Comparison of ENCODE assay signal across 31 cellular contexts in genomic region chr10:71536332-71536731, GRCh38.
A peak's percentile ranks its signal among the peaks of the same experiment; 100 is the strongest.
DNase-seq lines count a peak whose midpoint lies in the region; ATAC-seq, FAIRE-seq and TF ChIP-seq lines count a peak whose summit lies in the region.
"Had no signal": no experiment of that assay in that cellular context is flagged by ENCODE, and none has a peak within 500 bp of the region (broad histone marks: within the 10 kb centered on the region; RNA-seq: fewer than 3 reads in every experiment).

No MANE protein-coding gene starts in this region.

- H3K4me2 ChIP-seq in K562 (ENCODE audit: insufficient read depth, low read length): no peak overlapping the region
- H3K4me2 ChIP-seq: smooth muscle cell had no signal

- H3K4me1 Mint-ChIP-seq in activated CD4-positive, alpha-beta T cell treated with anti-CD3 and anti-CD28 coated beads for 36 hours: peaks cover 19% of the 10 kb centered on the region

- H3K4me3 Mint-ChIP-seq in activated CD4-positive, alpha-beta T cell treated with anti-CD3 and anti-CD28 coated beads for 36 hours: no peak overlapping the region
- H3K4me3 Mint-ChIP-seq: activated naive CD8-positive, alpha-beta T cell treated with anti-CD3 and anti-CD28 coated beads, Interleukin-2, amount 10 ng/mL, durations not matched to agents 7 days and 5 days; activated T-helper 1 cell treated with anti-CD3 and anti-CD28 coated beads, Interleukin-12 subunit alpha, Interleukin-12 subunit beta, Interleukin-2, Interleukin-4 antibody, amounts not matched to agents 30 ng/mL and 10 ng/mL and 1 ng/mL, durations not matched to agents 14 hours and 24 hours and 36 hours; CD14-positive monocyte; nephron had no signal

- no peak overlapping the region for H3K9ac ChIP-seq in K562 (ENCODE audit: insufficient read depth in 1 of 2, low read depth in 2 of 2, low read length in 2 of 2)

- BruUV-seq in K562 (replicated peaks; lab: Mats Ljungman, UMichigan): no TSS peak

- H3K36me3 ChIP-seq in K562 (ENCODE audit: control insufficient read depth, insufficient read depth, low read length): no peaks in the 10 kb centered on the region
- H3K36me3 ChIP-seq: heart right ventricle, ovary had no signal

- intact Hi-C loops in activated CD4-positive, alpha-beta T cell treated with anti-CD3 and anti-CD28 coated beads for 36 hours (cut with DNase I, micrococcal nuclease): no loop called here
- intact Hi-C loops in K562 (cut with micrococcal nuclease): no loop called here

- no peaks in the 10 kb centered on the region for H3K9me3 ChIP-seq in K562 (replicated peaks; ENCODE audit: control insufficient read depth, insufficient read depth, low read depth, low read length)
- H3K9me3 ChIP-seq: heart right ventricle, ovary had no signal

- in situ Hi-C loops in K562 (cut with MboI): no loop called here

- H3K4me1 ChIP-seq in K562 (replicated peaks in 1 of 2; ENCODE audit: control insufficient read depth in 2 of 2, insufficient read depth in 2 of 2, low read length in 2 of 2): peaks cover 0 to 30% of the 10 kb centered on the region in 2 experiments; a peak in 4 of 5 replicates

- ATAC-seq in activated CD4-positive, alpha-beta T cell treated with anti-CD3 and anti-CD28 coated beads for 36 hours: no peak
- ATAC-seq in K562 (no peak), HG02885 (IDR thresholded peaks at IDR 0.05; ENCODE audit: poor library complexity, unreplicated experiment) (no peak)
- ATAC-seq: activated CD4-positive, CD25-positive, alpha-beta regulatory T cell treated with anti-CD3 and anti-CD28 coated beads, Interleukin-2, amount 50 U/mL, for 24 hours; heart right ventricle had no signal

- no peaks in the 10 kb centered on the region for H3K36me3 Mint-ChIP-seq in activated CD4-positive, alpha-beta T cell treated with anti-CD3 and anti-CD28 coated beads for 36 hours (ENCODE audit: low read depth)
- H3K36me3 Mint-ChIP-seq: activated naive CD8-positive, alpha-beta T cell treated with anti-CD3 and anti-CD28 coated beads, Interleukin-2, amount 10 ng/mL, durations not matched to agents 7 days and 5 days; CD14-positive monocyte had no signal

- TF ChIP-seq RAD21 in K562 (CRISPR knock-in tag; conservative IDR thresholded peaks at IDR 0.05 in 1 of 2, IDR thresholded peaks at IDR 0.05 in 1 of 2): no peak

- H3K27me3 ChIP-seq in K562 (ENCODE audit: control insufficient read depth in 2 of 2, insufficient read depth in 2 of 2, low read length in 2 of 2): peaks cover 5 to 53% of the 10 kb centered on the region in 2 experiments; a peak in 4 of 5 replicates
- H3K27me3 ChIP-seq: heart right ventricle, ovary had no signal

- peak overlapping the region; percentile 32 for H3K27ac Mint-ChIP-seq in activated CD4-positive, alpha-beta T cell treated with anti-CD3 and anti-CD28 coated beads for 36 hours
- H3K27ac Mint-ChIP-seq: activated naive CD8-positive, alpha-beta T cell treated with anti-CD3 and anti-CD28 coated beads, Interleukin-2, amount 10 ng/mL, durations not matched to agents 7 days and 5 days; activated T-helper 1 cell treated with anti-CD3 and anti-CD28 coated beads, Interleukin-12 subunit alpha, Interleukin-12 subunit beta, Interleukin-2, Interleukin-4 antibody, amounts not matched to agents 30 ng/mL and 10 ng/mL and 1 ng/mL, durations not matched to agents 14 hours and 24 hours and 36 hours; nephron had no signal

- no peak for TF ChIP-seq EP300 in K562 (IDR thresholded peaks at IDR 0.05; ENCODE audit: low read length)

- H3K9me3 Mint-ChIP-seq in activated CD4-positive, alpha-beta T cell treated with anti-CD3 and anti-CD28 coated beads for 36 hours (ENCODE audit: low read depth): peaks cover 1% of the 10 kb centered on the region
- H3K9me3 Mint-ChIP-seq: activated naive CD8-positive, alpha-beta T cell treated with anti-CD3 and anti-CD28 coated beads, Interleukin-2, amount 10 ng/mL, durations not matched to agents 7 days and 5 days; nephron had no signal

- H3K4me3 ChIP-seq in K562: no peak overlapping the region
- H3K4me3 ChIP-seq: heart right ventricle, lung, ovary, smooth muscle cell had no signal

- 28% methylated on average over 6 of the region's 6 CpGs for WGBS in K562 (ENCODE audit: insufficient coverage, low coverage, missing lambda C conversion rate)

- FAIRE-seq in K562 (lab: Jason Lieb, UNC): no peak
- FAIRE-seq: D721Med, GM12891 had no signal

- H3K79me2 ChIP-seq in K562 (ENCODE audit: control insufficient read depth, insufficient read depth, low read length): no peaks in the 10 kb centered on the region

- no peaks in the 10 kb centered on the region for H3K27me3 Mint-ChIP-seq in activated CD4-positive, alpha-beta T cell treated with anti-CD3 and anti-CD28 coated beads for 36 hours

- H3K27ac ChIP-seq in K562 (ENCODE audit: extremely low read depth, low read depth, low read length): no peak overlapping the region
- H3K27ac ChIP-seq: 22Rv1, epithelial cell of prostate, heart right ventricle, ovary had no signal

- TF ChIP-seq CTCF in K562 (IDR thresholded peaks at IDR 0.05 in 2 of 3, conservative IDR thresholded peaks at IDR 0.05 in 1 of 3; ENCODE audit: insufficient read depth in 2 of 3, low read depth in 1 of 3, low read length in 3 of 3): no peak

- H3K9me1 ChIP-seq in K562 (ENCODE audit: control insufficient read depth, insufficient read depth, low read length): no peaks in the 10 kb centered on the region

- TF ChIP-seq POLR2A in K562 (conservative IDR thresholded peaks at IDR 0.05): no peak

- POLR2A ChIA-PET in activated CD4-positive, alpha-beta T cell treated with anti-CD3 and anti-CD28 coated beads for 36 hours (lab: Charles Lee): no interaction called here
- POLR2A ChIA-PET in K562 (lab: Yijun Ruan, JAX): interaction anchor here (0.6 to 0.8 kb wide), 2 partner anchors 449 to 1131 kb away, joined by 3 to 4 read pairs; no protein-coding TSS in a partner anchor

- no peaks in the 10 kb centered on the region for H4K20me1 ChIP-seq in K562 (replicated peaks; ENCODE audit: control insufficient read depth, insufficient read depth, low read length)

- DNase-seq in activated CD4-positive, alpha-beta T cell treated with anti-CD3 and anti-CD28 coated beads for 36 hours: peak; percentile 14
- DNase-seq in activated CD4-positive, alpha-beta T cell treated with anti-CD3 and anti-CD28 coated beads for 48 hours: no peak
- peak; percentile 24 for DNase-seq in H4 (ENCODE audit: low spot score)
- DNase-seq in K562 (ENCODE audit: extremely low read depth in 1 of 4, low spot score in 3 of 4): no peak
- peak; percentile 9 for DNase-seq in iris pigment epithelial cell (ENCODE audit: low read depth)
- no peak for DNase-seq in activated CD8-positive, alpha-beta memory T cell treated with anti-CD3 and anti-CD28 coated beads for 24 hours
- DNase-seq in NCI-H187 treated with DMSO at 0.1 percent for 48 hours (lab: John Stamatoyannopoulos, UW): no peak
- DNase-seq: activated naive CD8-positive, alpha-beta T cell treated with anti-CD3 and anti-CD28 coated beads, Interleukin-2, amount 10 ng/mL, durations not matched to agents 7 days and 5 days; effector CD4-positive, alpha-beta T cell; foreskin fibroblast; heart right ventricle; MV-4-11; NCI-H146; NCI-H446 treated with DMSO at 0.1 percent for 48 hours; NCI-H82; ovary; retina; RPMI8226; stimulated activated CD4-positive, alpha-beta T cell treated with anti-CD3 and anti-CD28 coated beads, Interleukin-1b, Interleukin-23, amount 100 ng/mL, for 48 hours; T-helper 1 cell had no signal

- CTCF ChIA-PET in activated CD4-positive, alpha-beta T cell treated with anti-CD3 and anti-CD28 coated beads for 36 hours (lab: Charles Lee): interaction anchor here (0.5 to 0.8 kb wide), 2 partner anchors 33 to 40 kb away, joined by 3 read pairs; no protein-coding TSS in a partner anchor
- CTCF ChIA-PET in K562 (lab: Yijun Ruan, JAX; ENCODE audit: low intra/inter-chr PET ratio): no interaction called here

- no peak overlapping the region for H2AFZ ChIP-seq in K562 (ENCODE audit: low read depth, low read length)

TF ChIP-seq in K562, 482 proteins besides CTCF, POLR2A, EP300 and RAD21:
- TF ChIP-seq ZNF785 (CRISPR knock-in tag; IDR thresholded peaks at IDR 0.05) (no peak), CREM (IDR thresholded peaks at IDR 0.05; ENCODE audit: low read depth) (peak; percentile 38; the same call in 1 of the 2 replicates), TOE1 (IDR thresholded peaks at IDR 0.05; ENCODE audit: borderline replicate concordance) (no peak), TOE1 (CRISPR knock-in tag; IDR thresholded peaks at IDR 0.05; ENCODE audit: borderline replicate concordance, low read depth) (no peak), SPI1 (IDR thresholded peaks at IDR 0.05; ENCODE audit: borderline replicate concordance, low read depth, low read length) (0 out of 2 replicates have a peak, but pooled peaks have one; percentile 36), ZNF184 (CRISPR knock-in tag; IDR thresholded peaks at IDR 0.05) (no peak), DMBX1 (CRISPR knock-in tag; IDR thresholded peaks at IDR 0.05; ENCODE audit: borderline replicate concordance) (no peak)

Comparison
In these comparisons a context has a peak if more than half of its experiments do, and no peak if none do; other contexts are left out.
1. DNase-seq: peak in activated CD4-positive, alpha-beta T cell treated with anti-CD3 and anti-CD28 coated beads for 36 hours (single experiment), H4 (single experiment) and iris pigment epithelial cell (single experiment); none in activated CD4-positive, alpha-beta T cell treated with anti-CD3 and anti-CD28 coated beads for 48 hours (single experiment), K562 (0 of 4), activated CD8-positive, alpha-beta memory T cell treated with anti-CD3 and anti-CD28 coated beads for 24 hours (single experiment) and NCI-H187 treated with DMSO at 0.1 percent for 48 hours (single experiment).